In genomic region chr21:44337941-44338895, GRCh38 we compare ENCODE assay signal across 8 cellular contexts. TPM values are rescaled to one million over a fixed set of nuclear protein-coding genes. Genes with fewer than 3 reads are reported as not detected.
DNase-seq lines count a peak whose midpoint lies in the region; ATAC-seq lines count a peak whose summit lies in the region.

No MANE protein-coding gene starts in this region.

- H3K4me1 Mint-ChIP-seq in T-helper 17 cell: peaks cover 9% of the 10 kb centered on the region

- H3K27me3 Mint-ChIP-seq in T-helper 17 cell: no peaks in the 10 kb centered on the region

- DNase-seq in ELR (ENCODE audit: low read depth) (peak; percentile 56), M059J (ENCODE audit: low read depth) (peak; percentile 57), T-helper 17 cell (peak; percentile 25 to 55 (median 48)), ecto neural progenitor cell (ENCODE audit: low spot score) (peak; percentile 82), left lobe of liver (ENCODE audit: low spot score) (peak; percentile 75)
- DNase-seq in stimulated activated naive CD4-positive, alpha-beta T cell treated with Interleukin-2 at 50 U/mL for 16 hours (lab: John Stamatoyannopoulos, UW): peak; percentile 37

- no peaks in the 10 kb centered on the region for H3K36me3 Mint-ChIP-seq in T-helper 17 cell (ENCODE audit: low read depth)

- H3K9me3 ChIP-seq in T-helper 17 cell (ENCODE audit: control insufficient read depth, low read length, poor library complexity, severe bottlenecking): no peaks in the 10 kb centered on the region

- peak overlapping the region; percentile 53 for H3K4me3 Mint-ChIP-seq in T-helper 17 cell

- peak; percentile 3 for ATAC-seq in T-helper 17 cell
- peak; percentile 53 for ATAC-seq in left lobe of liver
- ATAC-seq in HG02759 (IDR thresholded peaks at IDR 0.05; ENCODE audit: unreplicated experiment): no peak
- ATAC-seq in HG02642 (IDR thresholded peaks at IDR 0.05; ENCODE audit: poor library complexity, unreplicated experiment): no peak

- peak overlapping the region; percentile 39 for H3K27ac Mint-ChIP-seq in T-helper 17 cell

RNA-seq across cellular contexts. Expression of gene CFAP410, which starts 1.0 kb away (rescaled TPM):
- total RNA-seq in M059J (2014; rRNA removed; shearing (Covaris generic)): 30.5 and 33.4 TPM in 2 replicates
- total RNA-seq in T-helper 17 cell: 10 to 100 TPM; 48.0 to 54.2 TPM
- total RNA-seq in left lobe of liver: 13.9 TPM

RNA-seq across cellular contexts. Expression of gene TRPM2, which starts 15.2 kb away (rescaled TPM):
- 0.99 and 1.3 TPM in 2 replicates for total RNA-seq in M059J (2014; rRNA removed; shearing (Covaris generic))
- 10 to 100 TPM in 1 of 2 donors, 1 to 10 TPM in 1; 2.7 to 26.1 TPM for total RNA-seq in T-helper 17 cell
- 1.4 TPM for total RNA-seq in left lobe of liver

RNA-seq across cellular contexts. Expression of gene PFKL, which starts 38.4 kb away (rescaled TPM):
- total RNA-seq in M059J (2014; rRNA removed; shearing (Covaris generic)): 129 and 226 TPM in 2 replicates
- total RNA-seq in T-helper 17 cell (100 to 1,000 TPM; 132 to 176 TPM), left lobe of liver (97.6 TPM)

RNA-seq across cellular contexts. Expression of gene AIRE, which starts 52.5 kb away (rescaled TPM):
- not detected in 2 replicates for total RNA-seq in M059J (2014; rRNA removed; shearing (Covaris generic))
- 1 to 10 TPM; 1.4 to 3.4 TPM for total RNA-seq in T-helper 17 cell
- total RNA-seq in left lobe of liver: not detected

Comparison
In these comparisons a context has a peak if more than half of its experiments do, and no peak if none do; other contexts are left out.
1. ATAC-seq: peak in T-helper 17 cell (single experiment) and left lobe of liver (single experiment); none in HG02759 (single experiment) and HG02642 (single experiment).
2. Peak in every context shown above with its lines, with median percentiles within 50 percentile points of each other: DNase-seq.